8 cellular contexts compared by ENCODE assay signal in the genomic region with DNA sequence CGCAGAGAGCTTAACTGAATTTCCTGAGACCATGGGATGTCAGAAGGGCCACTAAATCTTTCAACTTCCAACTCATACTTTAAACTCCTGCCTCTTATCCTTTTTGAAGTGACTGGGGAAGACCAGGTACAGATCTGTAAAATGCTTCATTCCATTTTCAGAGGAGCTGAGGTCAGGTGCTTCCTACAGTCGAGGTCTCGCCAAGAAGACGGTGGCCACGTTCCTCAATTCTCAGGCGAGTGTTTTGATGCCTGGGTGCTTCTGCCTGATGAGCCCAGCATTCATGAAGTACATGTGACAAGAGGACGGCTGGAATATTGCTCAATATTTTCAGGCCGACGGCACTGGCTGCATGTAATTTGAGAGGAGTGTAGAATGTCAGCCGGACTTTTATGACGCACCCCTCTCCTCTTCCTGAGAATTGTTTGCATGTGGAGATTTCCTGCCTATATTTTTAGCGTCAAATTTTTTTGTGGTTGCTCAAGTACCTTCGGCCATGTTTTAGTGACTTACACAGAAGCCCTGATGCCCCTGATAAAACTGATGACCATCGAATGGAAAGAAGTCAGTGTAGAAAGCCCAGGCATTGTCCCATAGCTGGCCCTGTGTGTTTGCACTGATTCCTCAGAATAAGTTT.
DNase-seq lines count a peak whose midpoint lies in the region; ATAC-seq and TF ChIP-seq lines count a peak whose summit lies in the region.

No MANE protein-coding gene starts in this region.

- peak overlapping the region; percentile 19 for H3K27ac ChIP-seq in muscle layer of duodenum (ENCODE audit: low read length)

- H3K9me3 ChIP-seq in muscle layer of duodenum (ENCODE audit: control insufficient read depth in 1 of 2, low read length in 2 of 2): no peaks in the 10 kb centered on the region

- peaks cover 0 to 15% of the 10 kb centered on the region in 2 donors for H3K36me3 ChIP-seq in muscle layer of duodenum (ENCODE audit: control insufficient read depth in 1 of 2, insufficient read depth in 2 of 2, low read length in 2 of 2)

- no peak for ATAC-seq in HG02938 (IDR thresholded peaks at IDR 0.05; ENCODE audit: unreplicated experiment)
- no peak for ATAC-seq in GM18861 (IDR thresholded peaks at IDR 0.05; ENCODE audit: unreplicated experiment)
- ATAC-seq in HG03097 (IDR thresholded peaks at IDR 0.05; ENCODE audit: low FRiP score, unreplicated experiment): no peak

- H3K27me3 ChIP-seq in muscle layer of duodenum (ENCODE audit: low read depth, low read length): no peaks in the 10 kb centered on the region

- H3K4me1 ChIP-seq in muscle layer of duodenum (ENCODE audit: control insufficient read depth in 1 of 2, insufficient read depth in 2 of 2, low read length in 2 of 2): peaks cover 0 to 11% of the 10 kb centered on the region in 2 donors

- DNase-seq in NCI-H345 (lab: John Stamatoyannopoulos, UW) (peak; percentile 10), NCI-H345 treated with DMSO at 0.1 percent for 48 hours (lab: John Stamatoyannopoulos, UW; ENCODE audit: unreplicated experiment) (no peak), NOMO-1 (lab: John Stamatoyannopoulos, UW; ENCODE audit: unreplicated experiment in 2 of 2) (peak; percentile 82 to 84), cardiac fibroblast (ENCODE audit: low read depth in 2 of 2) (peak; percentile 98 to 100)

- no peak for TF ChIP-seq CTCF in cardiac fibroblast (IDR thresholded peaks at IDR 0.05; ENCODE audit: low read depth, low read length)

- H3K4me3 ChIP-seq in cardiac fibroblast (replicated peaks in 1 of 2; ENCODE audit: low read depth in 2 of 2, low read length in 2 of 2) (no peak overlapping the region), muscle layer of duodenum (ENCODE audit: low read depth in 1 of 2, low read length in 2 of 2) (no peak overlapping the region)
